18 cellular contexts compared by ENCODE assay signal in the genomic region with DNA sequence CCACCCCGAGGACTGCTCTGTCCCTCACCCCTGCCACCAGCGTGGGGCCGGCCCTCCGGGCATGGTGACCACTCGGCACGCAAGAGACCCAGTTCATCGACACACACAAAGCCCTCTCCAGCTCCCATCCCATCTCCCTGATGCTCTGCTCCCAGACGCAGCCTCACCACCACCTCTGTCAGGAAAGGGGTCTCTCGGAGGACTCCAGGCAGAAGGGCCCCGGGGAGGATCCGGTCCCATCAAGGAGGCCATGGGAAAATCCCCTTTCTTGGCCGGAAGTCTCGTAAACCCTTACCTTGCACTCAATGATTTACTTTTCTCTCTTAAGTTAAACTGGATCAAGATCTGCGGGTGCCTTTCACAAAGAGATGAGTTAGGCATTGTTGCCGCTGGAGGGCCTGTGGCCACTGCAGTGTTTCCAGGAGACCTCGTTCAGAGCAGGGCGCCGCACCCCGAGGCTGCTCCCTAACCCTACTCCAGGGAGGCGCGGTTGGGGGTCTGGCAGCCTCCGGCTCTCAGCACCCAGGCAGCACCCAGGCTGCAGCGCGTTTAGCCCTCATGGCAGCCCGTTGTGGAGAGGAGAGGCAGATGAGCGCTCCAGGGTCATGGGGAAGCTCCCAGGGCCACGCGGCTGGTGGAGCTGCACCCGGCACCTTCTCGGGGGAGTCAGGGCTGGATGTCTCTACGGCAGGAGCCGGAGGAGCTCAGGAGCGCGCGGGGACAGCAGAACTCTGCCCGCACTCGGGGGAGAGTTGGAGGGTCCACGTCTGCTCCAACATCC. TPM values are rescaled to one million over a fixed set of nuclear protein-coding genes. Genes with fewer than 3 reads are reported as not detected.
DNase-seq lines count a peak whose midpoint lies in the region; ATAC-seq, FAIRE-seq and TF ChIP-seq lines count a peak whose summit lies in the region.
"Had no signal": no experiment of that assay in that cellular context is flagged by ENCODE, and none has a peak within 500 bp of the region (broad histone marks: within the 10 kb centered on the region; RNA-seq: fewer than 3 reads in every experiment).

No MANE protein-coding gene starts in this region.

- H3K4ac ChIP-seq in H1 (replicated peaks; ENCODE audit: insufficient read length, low read depth, low read length) = no peak overlapping the region

- H3K36me3 ChIP-seq in H1 (ENCODE audit: control insufficient read depth in 2 of 4, insufficient read depth in 4 of 4, low read length in 3 of 4) = no peaks in the 10 kb centered on the region
- H3K36me3 ChIP-seq in osteoblast (ENCODE audit: insufficient read depth, low read length) = no peaks in the 10 kb centered on the region

- H4K20me1 ChIP-seq in H1 (replicated peaks in 1 of 2; ENCODE audit: control insufficient read depth in 1 of 2, insufficient read depth in 2 of 2, low read length in 2 of 2) = no peaks in the 10 kb centered on the region
- H4K20me1 ChIP-seq in osteoblast (ENCODE audit: insufficient read depth, low read length) = no peaks in the 10 kb centered on the region

- CTCF ChIA-PET in H1 (lab: Charles Lee; ENCODE audit: partially characterized antibody) = no interaction called here

- peaks cover 0 to under 1% (median 0%) of the 10 kb centered on the region in 4 experiments; a peak in 2 of 7 replicates for H3K27me3 ChIP-seq in H1 (replicated peaks in 1 of 4; ENCODE audit: control insufficient read depth in 3 of 4, extremely low read depth in 1 of 4, insufficient read depth in 3 of 4, low read length in 3 of 4)
- H3K27me3 ChIP-seq in osteoblast (ENCODE audit: insufficient read depth, low read length) = peaks cover 21% of the 10 kb centered on the region

- 88% methylated on average over 34 of the region's 38 CpGs; no CpG with 5 or more reads in 1 of the 2 experiments for WGBS in H1 (ENCODE audit: extremely low coverage in 1 of 2, insufficient coverage in 1 of 2, insufficient read length in 1 of 2, insufficient replicate concordance in 2 of 2, low coverage in 1 of 2, low lambda C conversion rate in 2 of 2, missing lambda C conversion rate in 1 of 2), 2 experiments

- H3K14ac ChIP-seq in H1 (ENCODE audit: insufficient read length) = no peak overlapping the region

- no peak overlapping the region for H4K91ac ChIP-seq in H1 (replicated peaks; ENCODE audit: insufficient read length, low read length)

- H2BK12ac ChIP-seq in H1 (ENCODE audit: low read depth, low read length) = no peak overlapping the region

- H3K4me2 ChIP-seq in H1 (ENCODE audit: insufficient read depth in 1 of 2, low read depth in 2 of 2, low read length in 2 of 2) (no peak overlapping the region), osteoblast (ENCODE audit: insufficient read depth, low read length) (no peak overlapping the region)

- H2BK15ac ChIP-seq in H1 (ENCODE audit: low read length) = no peak overlapping the region

- H3K56ac ChIP-seq in H1 (replicated peaks; ENCODE audit: insufficient read length, low read depth, low read length) = no peak overlapping the region

- H3K18ac ChIP-seq in H1 (ENCODE audit: extremely low read depth, low read length) = no peak overlapping the region

- no peak overlapping the region for H3K23ac ChIP-seq in H1 (ENCODE audit: insufficient read length)

- no peak for FAIRE-seq in H1 (lab: Jason Lieb, UNC)
- FAIRE-seq: TTC549 had no signal

- H2AFZ ChIP-seq in H1 (ENCODE audit: low read length) (peak overlapping the region; percentile 13; the same call in 1 of the 2 replicates), osteoblast (ENCODE audit: low read length) (no peak overlapping the region)

- H4K5ac ChIP-seq in H1 (ENCODE audit: insufficient read length, low read depth, low read length) = no peak overlapping the region

- no peaks in the 10 kb centered on the region for H3K4me1 ChIP-seq in H1 (replicated peaks in 1 of 4; ENCODE audit: control insufficient read depth in 3 of 4, insufficient read depth in 4 of 4, low read length in 3 of 4)
- H3K4me1 ChIP-seq in osteoblast (ENCODE audit: insufficient read depth, low read length) = no peaks in the 10 kb centered on the region

- H3K9me3 Mint-ChIP-seq in HFFc6 = no peaks in the 10 kb centered on the region

- H3K23me2 ChIP-seq in H1 (ENCODE audit: low read depth, low read length) = no peaks in the 10 kb centered on the region

- no peak for TF ChIP-seq RAD21 in H1 (IDR thresholded peaks at IDR 0.05 in 1 of 2, conservative IDR thresholded peaks at IDR 0.05 in 1 of 2; ENCODE audit: low read depth in 2 of 2, low read length in 2 of 2)

- TF ChIP-seq EP300 in H1 (IDR thresholded peaks at IDR 0.05; ENCODE audit: borderline replicate concordance in 1 of 2, low read depth in 2 of 2, low read length in 2 of 2) = no peak

- no peak overlapping the region for H2AK5ac ChIP-seq in H1 (ENCODE audit: low read depth, low read length)

- H3K4me3 ChIP-seq in H1 (ENCODE audit: extremely low read depth in 1 of 4, insufficient read depth in 2 of 4, low read depth in 3 of 4, low read length in 4 of 4) (no peak overlapping the region), osteoblast (ENCODE audit: insufficient read depth, low read length) (no peak overlapping the region)

- no peak overlapping the region for H3K27ac Mint-ChIP-seq in HFFc6
- H3K27ac Mint-ChIP-seq: CD4-positive, alpha-beta memory T cell had no signal

- no peak overlapping the region for H2BK120ac ChIP-seq in H1 (replicated peaks; ENCODE audit: low read depth, low read length)

- H4K8ac ChIP-seq in H1 (ENCODE audit: extremely low read depth, insufficient read depth, low read length) = 0 out of 2 replicates have a peak overlapping the region, but pooled peaks have one; percentile 9

- ATAC-seq in HG02970 (IDR thresholded peaks at IDR 0.05; ENCODE audit: low FRiP score, unreplicated experiment) (no peak), HG03039 (IDR thresholded peaks at IDR 0.05; ENCODE audit: unreplicated experiment) (no peak)
- ATAC-seq: left colon had no signal

- no peaks in the 10 kb centered on the region for H3K79me2 ChIP-seq in H1 (ENCODE audit: control insufficient read depth in 1 of 2, insufficient read depth in 2 of 2, low read length in 2 of 2)
- no peaks in the 10 kb centered on the region for H3K79me2 ChIP-seq in osteoblast (ENCODE audit: insufficient read depth, low read length)

- no peak overlapping the region for H3K9ac ChIP-seq in H1 (replicated peaks in 1 of 4; ENCODE audit: extremely low read depth in 1 of 4, low read depth in 3 of 4, low read length in 3 of 4)

- POLR2A ChIA-PET in H1 (lab: Charles Lee; ENCODE audit: partially characterized antibody) = no interaction called here

- DNase-seq in DMS53 (lab: John Stamatoyannopoulos, UW) (peak; percentile 35), DMS53 treated with DMSO at 0.1 percent for 48 hours (lab: John Stamatoyannopoulos, UW; ENCODE audit: unreplicated experiment) (no peak), HFFc6 (no peak), H1 (ENCODE audit: low read depth in 1 of 2, low spot score in 2 of 2) (no peak), osteoblast (ENCODE audit: insufficient read length, low spot score, missing footprints) (peak; percentile 78), NCI-H82 treated with DMSO at 0.1 percent for 48 hours (lab: John Stamatoyannopoulos, UW; ENCODE audit: unreplicated experiment) (no peak)
- DNase-seq: activated gamma-delta T cell treated with Interleukin-2 at 50 U/mL for 16 hours; CD4-positive, alpha-beta memory T cell; hippocampal formation; left colon; NCI-H2081; SHP77 treated with DMSO at 0.1 percent for 48 hours; stimulated activated CD4-positive, alpha-beta T cell treated with anti-CD3 and anti-CD28 coated beads, Interleukin-15, amount 100 ng/mL, for 24 hours had no signal

- peaks cover 7% of the 10 kb centered on the region for H3K4me1 Mint-ChIP-seq in HFFc6 (ENCODE audit: low read depth)

- H3K27ac ChIP-seq in H1 (ENCODE audit: low read depth, low read length) = no peak overlapping the region
- H3K27ac ChIP-seq in osteoblast (ENCODE audit: low read depth, low read length) = no peak overlapping the region
- H3K27ac ChIP-seq: 22Rv1 had no signal

- no peak overlapping the region for H3K4me3 Mint-ChIP-seq in HFFc6
- H3K4me3 Mint-ChIP-seq: CD4-positive, alpha-beta memory T cell had no signal

- no peak overlapping the region for H2BK20ac ChIP-seq in H1 (ENCODE audit: low read length)

- peak; percentile 23; the same call in 1 of the 2 replicates for TF ChIP-seq CTCF in HFFc6 (IDR thresholded peaks at IDR 0.05)
- TF ChIP-seq CTCF in H1 (IDR thresholded peaks at IDR 0.05; ENCODE audit: control extremely low read depth in 1 of 3, insufficient read depth in 1 of 3, low read depth in 1 of 3, low read length in 3 of 3) = no peak
- no peak for TF ChIP-seq CTCF in osteoblast (IDR thresholded peaks at IDR 0.05; ENCODE audit: extremely low read depth, low read depth, low read length)

- H3K27me3 Mint-ChIP-seq in HFFc6 (ENCODE audit: insufficient read depth) = peaks cover 12% of the 10 kb centered on the region

- H2BK5ac ChIP-seq in H1 (ENCODE audit: low read depth, low read length) = no peak overlapping the region

- H3K79me1 ChIP-seq in H1 (ENCODE audit: low read depth, low read length) = no peaks in the 10 kb centered on the region

- no peaks in the 10 kb centered on the region for H3K36me3 Mint-ChIP-seq in HFFc6 (ENCODE audit: low read depth)

- H3K9me3 ChIP-seq in H1 (ENCODE audit: insufficient read depth in 2 of 2, low read depth in 1 of 2, low read length in 1 of 2) (no peaks in the 10 kb centered on the region; a peak in 1 of 4 replicates), osteoblast (ENCODE audit: low read depth, low read length) (no peaks in the 10 kb centered on the region)

- TF ChIP-seq POLR2A in H1 (IDR thresholded peaks at IDR 0.05; ENCODE audit: control extremely low read depth in 1 of 2, low read depth in 2 of 2, low read length in 2 of 2) = no peak

RNA-seq across cellular contexts. Expression of a gene that starts 31.0 kb away (rescaled TPM):
- not detected for total RNA-seq in HFFc6 (2021; fragmentation: NEBNext Ultra II Directional; extraction: Animal tissue kit (Norgen Biotek cat#: 25700))
- 6.3 and 6.6 TPM in 2 replicates for total RNA-seq in H1 (2021; fragmentation: NEBNext Ultra II Directional; extraction: Animal tissue kit (Norgen Biotek cat#: 25700))
- 3.8 and 7.8 TPM in 2 replicates for polyA plus RNA-seq in H1 (2011; rRNA removed)
- 6.2 TPM for polyA plus RNA-seq in H1 (2011; cell fraction: cytosol; rRNA removed)
- polyA plus RNA-seq in H1 (2011; cell fraction: nucleus; rRNA removed) = 39.7 TPM
- 3.6 to 6.7 TPM (median 4.9 TPM) in 4 replicates for polyA plus RNA-seq in H1 (2012, experiment 1 of 2)
- 3.4 TPM for polyA plus RNA-seq in H1 (2012, experiment 2 of 2)
- 3.4 TPM for polyA plus RNA-seq in H1 (2013, experiment 1 of 2)
- 3.2 TPM for polyA plus RNA-seq in H1 (2013, experiment 2 of 2)
- 0.59 and 0.82 TPM in 2 replicates for polyA minus RNA-seq in H1 (2011; rRNA and poly(A)+ RNA removed)
- polyA minus RNA-seq in H1 (2011; cell fraction: cytosol; rRNA and poly(A)+ RNA removed) = 3.0 TPM
- polyA minus RNA-seq in H1 (2011; cell fraction: nucleus; rRNA and poly(A)+ RNA removed) = 5.6 TPM
- total RNA-seq in osteoblast = not detected in 2 replicates
- total RNA-seq: activated CD8-positive, alpha-beta memory T cell treated with anti-CD3 and anti-CD28 coated beads for 36 hours; CD4-positive, alpha-beta memory T cell had no signal
- polyA plus RNA-seq: CD4-positive, alpha-beta memory T cell had no signal

RNA-seq across cellular contexts. Expression of a gene that starts 33.4 kb away (rescaled TPM):
- total RNA-seq in HFFc6 (2021; fragmentation: NEBNext Ultra II Directional; extraction: Animal tissue kit (Norgen Biotek cat#: 25700)) = 10 to 100 TPM; 31.7 to 42.2 (median 33.4) TPM
- total RNA-seq in H1 (2021; fragmentation: NEBNext Ultra II Directional; extraction: Animal tissue kit (Norgen Biotek cat#: 25700)) = 45.7 and 48.3 TPM in 2 replicates
- 30.3 and 53.1 TPM in 2 replicates for polyA plus RNA-seq in H1 (2011; rRNA removed)
- 23.4 TPM for polyA plus RNA-seq in H1 (2011; cell fraction: cytosol; rRNA removed)
- 73.3 TPM for polyA plus RNA-seq in H1 (2011; cell fraction: nucleus; rRNA removed)
- polyA plus RNA-seq in H1 (2012, experiment 1 of 2) = 44.7 to 62.6 TPM (median 54.6 TPM) in 4 replicates
- 23.4 TPM for polyA plus RNA-seq in H1 (2012, experiment 2 of 2)
- polyA plus RNA-seq in H1 (2013, experiment 1 of 2) = 29.9 TPM
- 30.9 TPM for polyA plus RNA-seq in H1 (2013, experiment 2 of 2)
- polyA minus RNA-seq in H1 (2011; rRNA and poly(A)+ RNA removed) = 72.4 and 80.0 TPM in 2 replicates
- polyA minus RNA-seq in H1 (2011; cell fraction: cytosol; rRNA and poly(A)+ RNA removed) = 28.2 TPM
- 54.0 TPM for polyA minus RNA-seq in H1 (2011; cell fraction: nucleus; rRNA and poly(A)+ RNA removed)
- 10.9 and 14.8 TPM in 2 replicates for total RNA-seq in osteoblast

Comparison
In these comparisons a context has a peak if more than half of its experiments do, and no peak if none do; other contexts are left out.
1. DNase-seq: peak in DMS53 (single experiment) and osteoblast (single experiment); none in DMS53 treated with DMSO at 0.1 percent for 48 hours (single experiment), HFFc6 (single experiment), H1 (0 of 2) and NCI-H82 treated with DMSO at 0.1 percent for 48 hours (single experiment).